ENCODE assay signal across 1 cellular context in genomic region chr1:33162141-33162540, GRCh38.
TF ChIP-seq lines count a peak whose summit lies in the region.

No MANE protein-coding gene starts in this region.

TF ChIP-seq in IMR-90, 13 proteins besides CTCF, POLR2A, EP300 and RAD21:
- no peak for TF ChIP-seq ELK1 (IDR thresholded peaks at IDR 0.05; ENCODE audit: borderline replicate concordance, low read depth, low read length)
- TF ChIP-seq USF2 (IDR thresholded peaks at IDR 0.05; ENCODE audit: low read depth, low read length): no peak
- no peak for TF ChIP-seq CHD1 (IDR thresholded peaks at IDR 0.05; ENCODE audit: low read depth, low read length)
- no peak for TF ChIP-seq RCOR1 (IDR thresholded peaks at IDR 0.05; ENCODE audit: insufficient replicate concordance, low read length)
- no peak for TF ChIP-seq MAZ (IDR thresholded peaks at IDR 0.05; ENCODE audit: borderline replicate concordance, low read depth, low read length)
- no peak for TF ChIP-seq RFX5 (IDR thresholded peaks at IDR 0.05; ENCODE audit: low read depth, low read length)
- TF ChIP-seq BHLHE40 (IDR thresholded peaks at IDR 0.05; ENCODE audit: low read depth, low read length): no peak
- no peak for TF ChIP-seq MXI1 (IDR thresholded peaks at IDR 0.05; ENCODE audit: borderline replicate concordance, low read depth, low read length)
- no peak for TF ChIP-seq SMC3 (IDR thresholded peaks at IDR 0.05; ENCODE audit: low read depth, low read length)
- TF ChIP-seq NFE2L2 (IDR thresholded peaks at IDR 0.05; ENCODE audit: low read depth, low read length): no peak
- no peak for TF ChIP-seq FOS (IDR thresholded peaks at IDR 0.05; ENCODE audit: low read depth, low read length)
- no peak for TF ChIP-seq MAFK (IDR thresholded peaks at IDR 0.05; ENCODE audit: low read depth, low read length)
- no peak for TF ChIP-seq CEBPB (IDR thresholded peaks at IDR 0.05; ENCODE audit: low read depth, low read length)
